Comparison of ENCODE assay signal across 12 cellular contexts in the genomic region with DNA sequence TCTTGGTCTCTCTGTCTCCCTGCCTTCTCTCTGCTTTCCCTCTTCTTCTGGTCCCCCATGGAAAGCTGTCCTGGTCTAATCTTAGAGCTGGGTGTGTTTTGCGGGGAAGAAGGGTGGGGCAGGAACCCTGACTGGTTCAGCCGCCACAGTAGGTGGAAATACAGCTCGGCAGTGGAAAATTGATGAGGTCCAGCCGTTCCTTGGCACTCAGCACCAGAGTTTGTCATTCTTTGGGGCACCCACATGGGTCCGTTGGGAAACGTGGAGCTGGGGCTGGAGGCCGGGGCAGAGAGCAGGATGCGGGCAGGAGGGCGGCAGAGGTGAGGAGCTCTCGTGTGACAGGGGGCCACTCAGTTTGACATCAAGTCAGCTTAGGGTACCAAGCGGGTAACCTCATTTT.
DNase-seq lines count a peak whose midpoint lies in the region; ATAC-seq and TF ChIP-seq lines count a peak whose summit lies in the region.
"Had no signal": no experiment of that assay in that cellular context is flagged by ENCODE, and none has a peak within 500 bp of the region (broad histone marks: within the 10 kb centered on the region; RNA-seq: fewer than 3 reads in every experiment).

No MANE protein-coding gene starts in this region.

- ATAC-seq in activated CD8-positive, alpha-beta T cell treated with anti-CD3 and anti-CD28 coated beads, Interleukin-2, amount 10 ng/mL, durations not matched to agents 7 days and 5 days: no peak
- ATAC-seq in GM19395 (IDR thresholded peaks at IDR 0.05; ENCODE audit: unreplicated experiment): no peak
- ATAC-seq: gastrocnemius medialis had no signal

- H3K27ac ChIP-seq in neural progenitor cell (no peak overlapping the region), neuronal stem cell (replicated peaks; ENCODE audit: low read length) (no peak overlapping the region)
- H3K27ac ChIP-seq: VCaP had no signal

- H3K9me3 Mint-ChIP-seq in activated CD8-positive, alpha-beta T cell treated with anti-CD3 and anti-CD28 coated beads, Interleukin-2, amount 10 ng/mL, durations not matched to agents 7 days and 5 days (ENCODE audit: insufficient read depth): no peaks in the 10 kb centered on the region
- no peaks in the 10 kb centered on the region for H3K9me3 Mint-ChIP-seq in neural progenitor cell

- no peak overlapping the region for H4K91ac ChIP-seq in neuronal stem cell (ENCODE audit: low read depth, low read length, poor library complexity)

- no peak overlapping the region for H2BK120ac ChIP-seq in neuronal stem cell (ENCODE audit: low read depth, low read length)

- POLR2A ChIA-PET in activated CD8-positive, alpha-beta T cell treated with anti-CD3 and anti-CD28 coated beads, Interleukin-2, amount 10 ng/mL, durations not matched to agents 7 days and 5 days (lab: Charles Lee): interaction anchor here (0.9 to 1.1 kb wide), 2 partner anchors 13 to 36 kb away, joined by 3 to 6 read pairs; no protein-coding TSS in a partner anchor

- no peak overlapping the region for H2AK5ac ChIP-seq in neuronal stem cell (ENCODE audit: low read depth, low read length)

- no peak overlapping the region for H3K4ac ChIP-seq in neuronal stem cell (ENCODE audit: low read length)

- H3K4me1 ChIP-seq in neural progenitor cell: no peaks in the 10 kb centered on the region
- H3K4me1 ChIP-seq in neuronal stem cell (ENCODE audit: control insufficient read depth in 2 of 2, insufficient read depth in 1 of 2, low read depth in 1 of 2, low read length in 2 of 2): no peaks in the 10 kb centered on the region
- H3K4me1 ChIP-seq: gastrocnemius medialis had no signal

- peak; percentile 33 for DNase-seq in stimulated activated CD4-positive, alpha-beta T cell treated with anti-CD3 and anti-CD28 coated beads, Interleukin-15, amount 100 ng/mL, for 24 hours
- DNase-seq in stimulated activated CD4-positive, alpha-beta T cell treated with anti-CD3 and anti-CD28 coated beads, Interleukin-1b, Interleukin-23, amount 100 ng/mL, for 48 hours: no peak
- no peak for DNase-seq in activated CD8-positive, alpha-beta T cell treated with anti-CD3 and anti-CD28 coated beads, Interleukin-2, amount 10 ng/mL, durations not matched to agents 7 days and 5 days
- DNase-seq in foreskin fibroblast: peak in 1 of 2 donors; percentile 56
- DNase-seq in NCI-H146 treated with DMSO at 0.1 percent for 48 hours (lab: John Stamatoyannopoulos, UW; ENCODE audit: unreplicated experiment): no peak
- no peak for DNase-seq in neural progenitor cell (ENCODE audit: low spot score)
- DNase-seq in neuronal stem cell (ENCODE audit: low spot score): no peak
- DNase-seq: gastrocnemius medialis, NCI-H1048, OCI-M1 had no signal

- no peak overlapping the region for H3K18ac ChIP-seq in neuronal stem cell (ENCODE audit: low read length)

- no peaks in the 10 kb centered on the region for H3F3A ChIP-seq in neural progenitor cell (ENCODE audit: low read depth)

- no peak overlapping the region for H3K4me2 ChIP-seq in neural progenitor cell
- H3K4me2 ChIP-seq in neuronal stem cell (ENCODE audit: insufficient read depth, low read length, poor library complexity, severe bottlenecking): no peak overlapping the region

- CTCF ChIA-PET in activated CD8-positive, alpha-beta T cell treated with anti-CD3 and anti-CD28 coated beads, Interleukin-2, amount 10 ng/mL, durations not matched to agents 7 days and 5 days (lab: Charles Lee): interaction anchor here (1.2 to 1.3 kb wide), 2 partner anchors 15 to 184 kb away, joined by 3 read pairs; no protein-coding TSS in a partner anchor

- no peaks in the 10 kb centered on the region for H4K20me1 ChIP-seq in neural progenitor cell (ENCODE audit: low read depth)

- H4K8ac ChIP-seq in neuronal stem cell (ENCODE audit: low read depth, low read length): no peak overlapping the region

- no peaks in the 10 kb centered on the region for H3K79me2 ChIP-seq in neural progenitor cell (ENCODE audit: low read depth)

- H3K36me3 ChIP-seq in neural progenitor cell (no peaks in the 10 kb centered on the region), neuronal stem cell (replicated peaks in 1 of 2; ENCODE audit: control insufficient read depth in 2 of 2, insufficient read depth in 2 of 2, low read length in 2 of 2) (no peaks in the 10 kb centered on the region)
- H3K36me3 ChIP-seq: gastrocnemius medialis had no signal

- no peak overlapping the region for H2AFZ ChIP-seq in neural progenitor cell (replicated peaks)
- no peak overlapping the region for H2AFZ ChIP-seq in neuronal stem cell (ENCODE audit: low read length)

- H3K27me3 ChIP-seq in neural progenitor cell (no peaks in the 10 kb centered on the region), neuronal stem cell (ENCODE audit: control insufficient read depth in 3 of 3, insufficient read depth in 3 of 3, low read depth in 1 of 3, low read length in 3 of 3) (no peaks in the 10 kb centered on the region)
- H3K27me3 ChIP-seq: gastrocnemius medialis had no signal

- peaks cover 41% of the 10 kb centered on the region for H3K36me3 Mint-ChIP-seq in activated CD8-positive, alpha-beta T cell treated with anti-CD3 and anti-CD28 coated beads, Interleukin-2, amount 10 ng/mL, durations not matched to agents 7 days and 5 days (ENCODE audit: low read depth)
- no peaks in the 10 kb centered on the region for H3K36me3 Mint-ChIP-seq in neural progenitor cell

- no peak overlapping the region for H3K23ac ChIP-seq in neuronal stem cell (ENCODE audit: low read depth, low read length, poor library complexity)

- H2BK5ac ChIP-seq in neuronal stem cell (ENCODE audit: low read length): no peak overlapping the region

- peak overlapping the region; percentile 92 for H3K27ac Mint-ChIP-seq in activated CD8-positive, alpha-beta T cell treated with anti-CD3 and anti-CD28 coated beads, Interleukin-2, amount 10 ng/mL, durations not matched to agents 7 days and 5 days
- H3K27ac Mint-ChIP-seq in neural progenitor cell: no peak overlapping the region

- H3K9ac ChIP-seq in neural progenitor cell (no peak overlapping the region), neuronal stem cell (ENCODE audit: low read depth, low read length, poor library complexity) (no peak overlapping the region)

- no CpG with 5 or more reads among the region's 11 CpGs for WGBS in neuronal stem cell (ENCODE audit: extremely low coverage in 2 of 2, insufficient read length in 2 of 2, insufficient replicate concordance in 1 of 2), 2 donors

- H3K79me1 ChIP-seq in neuronal stem cell (ENCODE audit: low read depth, low read length): peaks cover 1% of the 10 kb centered on the region

- H3K4me3 ChIP-seq in foreskin fibroblast (ENCODE audit: low read depth in 1 of 2, low read length in 2 of 2) (peak overlapping the region; percentile 62), neural progenitor cell (no peak overlapping the region), neuronal stem cell (ENCODE audit: low read length in 2 of 2) (peak overlapping the region in 1 of 2 donors; percentile 89)

- no peak overlapping the region for H2BK15ac ChIP-seq in neuronal stem cell (ENCODE audit: low read length)

- TF ChIP-seq CTCF in foreskin fibroblast (IDR thresholded peaks at IDR 0.05; ENCODE audit: low read depth, low read length): no peak
- no peak for TF ChIP-seq CTCF in neural progenitor cell (IDR thresholded peaks at IDR 0.05)

- H3K4me3 Mint-ChIP-seq in activated CD8-positive, alpha-beta T cell treated with anti-CD3 and anti-CD28 coated beads, Interleukin-2, amount 10 ng/mL, durations not matched to agents 7 days and 5 days: peak overlapping the region; percentile 98
- H3K4me3 Mint-ChIP-seq in neural progenitor cell: no peak overlapping the region

- H3K14ac ChIP-seq in neuronal stem cell (ENCODE audit: low read length): no peak overlapping the region

- peaks cover 45% of the 10 kb centered on the region for H3K4me1 Mint-ChIP-seq in activated CD8-positive, alpha-beta T cell treated with anti-CD3 and anti-CD28 coated beads, Interleukin-2, amount 10 ng/mL, durations not matched to agents 7 days and 5 days (ENCODE audit: low read depth)
- H3K4me1 Mint-ChIP-seq in neural progenitor cell: no peaks in the 10 kb centered on the region

- H3K27me3 Mint-ChIP-seq in activated CD8-positive, alpha-beta T cell treated with anti-CD3 and anti-CD28 coated beads, Interleukin-2, amount 10 ng/mL, durations not matched to agents 7 days and 5 days (ENCODE audit: low read depth): no peaks in the 10 kb centered on the region
- H3K27me3 Mint-ChIP-seq in neural progenitor cell (ENCODE audit: insufficient read depth, low read depth): no peaks in the 10 kb centered on the region

- no peak overlapping the region for H2BK12ac ChIP-seq in neuronal stem cell (ENCODE audit: low read length)

- H3K9me3 ChIP-seq in neural progenitor cell (ENCODE audit: low read depth) (no peaks in the 10 kb centered on the region), neuronal stem cell (replicated peaks in 1 of 2; ENCODE audit: control insufficient read depth in 2 of 2, insufficient read depth in 1 of 2, low read depth in 1 of 2, low read length in 2 of 2) (no peaks in the 10 kb centered on the region)
- H3K9me3 ChIP-seq: gastrocnemius medialis had no signal
